26 cellular contexts compared by ENCODE assay signal in genomic region chr11:121887564-121887963, GRCh38.
DNase-seq lines count a peak whose midpoint lies in the region; ATAC-seq and TF ChIP-seq lines count a peak whose summit lies in the region.
"Had no signal": no experiment of that assay in that cellular context is flagged by ENCODE, and none has a peak within 500 bp of the region (broad histone marks: within the 10 kb centered on the region; RNA-seq: fewer than 3 reads in every experiment).

No MANE protein-coding gene starts in this region.

- H3K27me3 ChIP-seq in right atrium auricular region (no peaks in the 10 kb centered on the region), upper lobe of right lung (no peaks in the 10 kb centered on the region)
- H3K27me3 ChIP-seq in naive thymus-derived CD4-positive, alpha-beta T cell (ENCODE audit: control insufficient read depth in 2 of 2, insufficient read depth in 2 of 2, low read length in 2 of 2), result no peaks in the 10 kb centered on the region

- H3K9me3 Mint-ChIP-seq in naive thymus-derived CD4-positive, alpha-beta T cell, result peaks cover 0 to 3% (median 0%) of the 10 kb centered on the region in 11 donors
- H3K9me3 Mint-ChIP-seq: activated CD4-positive, alpha-beta T cell treated with anti-CD3 and anti-CD28 coated beads, Interleukin-2, amount 10 ng/mL, durations not matched to agents 7 days and 5 days; natural killer cell treated with Interleukin-12 subunit alpha and Interleukin-12 subunit beta and Interleukin-15 and Interleukin-18, amount 100 ng/mL, for 72 hours had no signal

- H3K27me3 Mint-ChIP-seq in naive thymus-derived CD4-positive, alpha-beta T cell, result peaks cover 0 to 7% (median 0%) of the 10 kb centered on the region in 5 donors
- H3K27me3 Mint-ChIP-seq: activated CD4-positive, alpha-beta T cell treated with anti-CD3 and anti-CD28 coated beads, Interleukin-2, amount 10 ng/mL, durations not matched to agents 7 days and 5 days had no signal

- H3K9me3 ChIP-seq in right atrium auricular region, result no peaks in the 10 kb centered on the region
- no peaks in the 10 kb centered on the region for H3K9me3 ChIP-seq in naive thymus-derived CD4-positive, alpha-beta T cell (ENCODE audit: control insufficient read depth in 2 of 3, low read length in 3 of 3)
- no peaks in the 10 kb centered on the region for H3K9me3 ChIP-seq in upper lobe of right lung
- H3K9me3 ChIP-seq: prostate gland, thoracic aorta had no signal

- no peak for TF ChIP-seq CTCF in right atrium auricular region (IDR thresholded peaks at IDR 0.05)
- no peak for TF ChIP-seq CTCF in upper lobe of right lung (IDR thresholded peaks at IDR 0.05)

- no peaks in the 10 kb centered on the region for H3K36me3 Mint-ChIP-seq in naive thymus-derived CD4-positive, alpha-beta T cell
- H3K36me3 Mint-ChIP-seq: natural killer cell treated with Interleukin-12 subunit alpha and Interleukin-12 subunit beta and Interleukin-15 and Interleukin-18, amount 100 ng/mL, for 72 hours had no signal

- H3K36me3 ChIP-seq in right atrium auricular region (no peaks in the 10 kb centered on the region), upper lobe of right lung (no peaks in the 10 kb centered on the region)
- H3K36me3 ChIP-seq in naive thymus-derived CD4-positive, alpha-beta T cell (ENCODE audit: control insufficient read depth in 2 of 3, insufficient read depth in 3 of 3, low read length in 3 of 3), result no peaks in the 10 kb centered on the region
- H3K36me3 ChIP-seq: prostate gland, thoracic aorta had no signal

- H3K27ac ChIP-seq in right atrium auricular region (no peak overlapping the region), upper lobe of right lung (no peak overlapping the region)
- H3K27ac ChIP-seq in naive thymus-derived CD4-positive, alpha-beta T cell (ENCODE audit: low read depth, low read length), result no peak overlapping the region
- H3K27ac ChIP-seq: prostate gland, thoracic aorta had no signal

- H3K27ac Mint-ChIP-seq in naive thymus-derived CD4-positive, alpha-beta T cell, result no peak overlapping the region
- H3K27ac Mint-ChIP-seq: activated CD4-positive, alpha-beta T cell treated with anti-CD3 and anti-CD28 coated beads, Interleukin-2, amount 10 ng/mL, durations not matched to agents 7 days and 5 days; B cell; natural killer cell treated with Interleukin-12 subunit alpha and Interleukin-12 subunit beta and Interleukin-15 and Interleukin-18, amount 100 ng/mL, for 72 hours had no signal

- no peak overlapping the region for H3K4me3 ChIP-seq in right atrium auricular region
- no peak overlapping the region for H3K4me3 ChIP-seq in naive thymus-derived CD4-positive, alpha-beta T cell (ENCODE audit: low read length)
- no peak overlapping the region for H3K4me3 ChIP-seq in upper lobe of right lung
- H3K4me3 ChIP-seq: GM12878, prostate gland, smooth muscle cell, thoracic aorta had no signal

- H3K4me1 Mint-ChIP-seq in naive thymus-derived CD4-positive, alpha-beta T cell, result peaks cover 0 to 2% (median 0%) of the 10 kb centered on the region in 7 donors
- H3K4me1 Mint-ChIP-seq: activated CD4-positive, alpha-beta T cell treated with anti-CD3 and anti-CD28 coated beads, Interleukin-2, amount 10 ng/mL, durations not matched to agents 7 days and 5 days; B cell had no signal

- DNase-seq in Right ventricle myocardium superior (no peak), right atrium auricular region (ENCODE audit: low spot score) (no peak), cerebellar cortex (ENCODE audit: low spot score) (peak; percentile 5), upper lobe of right lung (no peak), NCI-H146 (lab: John Stamatoyannopoulos, UW) (no peak), GDM1 (lab: John Stamatoyannopoulos, UW) (no peak)
- DNase-seq in naive thymus-derived CD4-positive, alpha-beta T cell, result no peak
- DNase-seq in activated CD4-positive, alpha-beta T cell treated with anti-CD3 and anti-CD28 coated beads for 48 hours, result no peak
- DNase-seq: activated CD4-positive, alpha-beta T cell treated with anti-CD3 and anti-CD28 coated beads, Interleukin-2, amount 10 ng/mL, durations not matched to agents 7 days and 5 days; activated effector memory CD4-positive, alpha-beta T cell treated with Interleukin-2 at 50 U/mL for 16 hours; DMS79 treated with DMSO at 0.1 percent for 48 hours; effector CD8-positive, alpha-beta T cell; foreskin melanocyte; KBM-7; MM.1S; NCI-H1694 treated with DMSO at 0.1 percent for 48 hours; stimulated activated naive CD4-positive, alpha-beta T cell; T-helper 2 cell had no signal

- H3K4me1 ChIP-seq in right atrium auricular region, result peaks cover 0 to 17% of the 10 kb centered on the region in 2 donors
- no peaks in the 10 kb centered on the region for H3K4me1 ChIP-seq in naive thymus-derived CD4-positive, alpha-beta T cell (ENCODE audit: control insufficient read depth in 2 of 2, insufficient read depth in 2 of 2, low read length in 2 of 2)
- no peaks in the 10 kb centered on the region for H3K4me1 ChIP-seq in upper lobe of right lung
- H3K4me1 ChIP-seq: prostate gland had no signal

- POLR2A ChIA-PET in naive thymus-derived CD4-positive, alpha-beta T cell (lab: Charles Lee), result no interaction called here

- intact Hi-C loops in Right ventricle myocardium superior (cut with DNase I), result no loop called here
- intact Hi-C loops in naive thymus-derived CD4-positive, alpha-beta T cell (cut with micrococcal nuclease), result no loop called here
- intact Hi-C loops in upper lobe of right lung (cut with DNase I), result no loop called here

- CTCF ChIA-PET in naive thymus-derived CD4-positive, alpha-beta T cell (lab: Charles Lee), result no interaction called here

- peak; percentile 65 for ATAC-seq in Right ventricle myocardium superior (ENCODE audit: poor library complexity)
- ATAC-seq in naive thymus-derived CD4-positive, alpha-beta T cell, result peak; percentile 80
- peak; percentile 95 for ATAC-seq in upper lobe of right lung
- ATAC-seq: esophagus mucosa; GM12878; HCT116; natural killer cell treated with Interleukin-12 subunit alpha and Interleukin-12 subunit beta and Interleukin-15 and Interleukin-18, amount 100 ng/mL, for 72 hours had no signal

- H3K4me3 Mint-ChIP-seq in naive thymus-derived CD4-positive, alpha-beta T cell, result no peak overlapping the region
- H3K4me3 Mint-ChIP-seq: activated CD4-positive, alpha-beta T cell treated with anti-CD3 and anti-CD28 coated beads, Interleukin-2, amount 10 ng/mL, durations not matched to agents 7 days and 5 days; B cell; natural killer cell treated with Interleukin-12 subunit alpha and Interleukin-12 subunit beta and Interleukin-15 and Interleukin-18, amount 100 ng/mL, for 72 hours had no signal
